In the genomic region with DNA sequence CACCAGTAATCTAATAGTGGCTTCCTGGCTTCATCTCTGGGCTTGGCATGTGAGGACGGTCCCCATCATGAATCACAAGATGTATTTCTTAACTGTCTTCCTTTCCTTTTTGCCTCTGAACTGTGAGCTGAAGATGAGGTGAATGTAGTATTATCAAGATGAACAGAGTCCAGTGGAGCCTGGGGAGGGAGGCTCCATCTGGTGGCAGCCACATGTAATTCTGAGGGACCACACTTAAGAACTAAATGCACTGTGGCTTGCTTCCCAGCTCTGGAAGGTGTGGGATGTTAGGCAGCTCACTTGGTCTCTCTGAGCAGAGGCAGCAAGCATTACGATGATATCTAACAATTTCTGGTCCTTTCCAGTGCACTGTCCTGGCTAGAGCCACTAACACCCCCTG, we compare ENCODE assay signal across 9 cellular contexts.
DNase-seq lines count a peak whose midpoint lies in the region; ATAC-seq and TF ChIP-seq lines count a peak whose summit lies in the region.
"Had no signal": no experiment of that assay in that cellular context is flagged by ENCODE, and none has a peak within 500 bp of the region (broad histone marks: within the 10 kb centered on the region; RNA-seq: fewer than 3 reads in every experiment).

No MANE protein-coding gene starts in this region.

- H3K79me2 ChIP-seq in OCI-LY7 (ENCODE audit: insufficient read depth, low read depth, low read length), result no peaks in the 10 kb centered on the region

- no peak overlapping the region for H2AFZ ChIP-seq in OCI-LY7 (ENCODE audit: low read length)

- intact Hi-C loops in OCI-LY7 (cut with micrococcal nuclease; ENCODE audit: unreplicated experiment) (no loop called here), psoas muscle (cut with DNase I) (no loop called here)
- intact Hi-C loops in CD4-positive, alpha-beta memory T cell (cut with micrococcal nuclease), result no loop called here

- H3K27me3 Mint-ChIP-seq in CD4-positive, alpha-beta memory T cell, result peaks cover 10 to 12% of the 10 kb centered on the region in 2 donors
- peaks cover 21% of the 10 kb centered on the region for H3K27me3 Mint-ChIP-seq in activated T-cell treated with anti-CD3 and anti-CD28 coated beads, Interleukin-2, amount 50 U/mL, for 72 hours (ENCODE audit: low read depth)

- peaks cover 0 to 3% (median 0%) of the 10 kb centered on the region in 8 donors for H3K9me3 Mint-ChIP-seq in CD4-positive, alpha-beta memory T cell
- H3K9me3 Mint-ChIP-seq in activated T-cell treated with anti-CD3 and anti-CD28 coated beads, Interleukin-2, amount 50 U/mL, for 72 hours, result peaks cover 1 to 2% of the 10 kb centered on the region in 2 donors

- peak; percentile 1 for DNase-seq in OCI-LY7 (ENCODE audit: low spot score)
- DNase-seq in fibroblast of mammary gland (ENCODE audit: low read depth), result peak; percentile 6
- DNase-seq in psoas muscle, result no peak
- no peak for DNase-seq in NCI-H446 (lab: John Stamatoyannopoulos, UW)
- DNase-seq in CD4-positive, alpha-beta memory T cell, result no peak
- DNase-seq in NCI-H748 treated with DMSO at 0.1 percent for 48 hours (lab: John Stamatoyannopoulos, UW), result no peak
- DNase-seq in activated T-cell treated with anti-CD3 and anti-CD28 coated beads, Interleukin-2, amount 50 U/mL, for 72 hours, result no peak

- H3K9me2 ChIP-seq in OCI-LY7 (ENCODE audit: insufficient read depth, low read length), result no peaks in the 10 kb centered on the region

- H3K27ac ChIP-seq in OCI-LY7 (ENCODE audit: low read depth, low read length, poor library complexity, severe bottlenecking) (no peak overlapping the region), psoas muscle (no peak overlapping the region)
- H3K27ac ChIP-seq in CD4-positive, alpha-beta memory T cell (ENCODE audit: low read depth, low read length), result no peak overlapping the region

- TF ChIP-seq CTCF in GM12875 (IDR thresholded peaks at IDR 0.05; ENCODE audit: borderline replicate concordance, insufficient read depth, low read depth, low read length) (peak; percentile 62; the same call in 1 of the 2 replicates), OCI-LY7 (conservative IDR thresholded peaks at IDR 0.05; ENCODE audit: low read length) (peak; percentile 66), fibroblast of mammary gland (conservative IDR thresholded peaks at IDR 0.05; ENCODE audit: control insufficient read depth, insufficient read depth, low read depth, low read length) (peak; percentile 34), psoas muscle (IDR thresholded peaks at IDR 0.05) (peak; percentile 28)

- POLR2A ChIA-PET in OCI-LY7 (lab: Charles Lee), result no interaction called here
- POLR2A ChIA-PET in CD4-positive, alpha-beta memory T cell (lab: Charles Lee; ENCODE audit: partially characterized antibody), result no interaction called here

- H3K9me3 ChIP-seq in OCI-LY7 (ENCODE audit: low read length), result no peaks in the 10 kb centered on the region
- no peaks in the 10 kb centered on the region for H3K9me3 ChIP-seq in psoas muscle
- no peaks in the 10 kb centered on the region for H3K9me3 ChIP-seq in CD4-positive, alpha-beta memory T cell (ENCODE audit: control insufficient read depth in 1 of 2, low read length in 2 of 2)

- no peaks in the 10 kb centered on the region for H3K36me3 Mint-ChIP-seq in CD4-positive, alpha-beta memory T cell
- H3K36me3 Mint-ChIP-seq in activated T-cell treated with anti-CD3 and anti-CD28 coated beads, Interleukin-2, amount 50 U/mL, for 72 hours (ENCODE audit: insufficient read depth in 2 of 2), result no peaks in the 10 kb centered on the region

- H3K36me3 ChIP-seq in OCI-LY7 (ENCODE audit: insufficient read depth, low read length) (no peaks in the 10 kb centered on the region), psoas muscle (ENCODE audit: insufficient read depth in 1 of 2, low read depth in 1 of 2) (no peaks in the 10 kb centered on the region)
- no peaks in the 10 kb centered on the region for H3K36me3 ChIP-seq in CD4-positive, alpha-beta memory T cell (ENCODE audit: insufficient read depth, low read length)

- 43 to 54% (median 46%) methylated on average over 2 of the region's 2 CpGs for WGBS in psoas muscle, 3 donors

- no peak overlapping the region for H3K27ac Mint-ChIP-seq in CD4-positive, alpha-beta memory T cell
- H3K27ac Mint-ChIP-seq in activated T-cell treated with anti-CD3 and anti-CD28 coated beads, Interleukin-2, amount 50 U/mL, for 72 hours, result no peak overlapping the region

- CTCF ChIA-PET in OCI-LY7 (lab: Charles Lee; ENCODE audit: unreplicated experiment), result no interaction called here
- CTCF ChIA-PET in CD4-positive, alpha-beta memory T cell (lab: Charles Lee; ENCODE audit: partially characterized antibody), result no interaction called here

- H3K4me3 ChIP-seq in GM12875 (ENCODE audit: low read depth, low read length) (no peak overlapping the region), OCI-LY7 (ENCODE audit: low read depth, low read length, poor library complexity, severe bottlenecking) (no peak overlapping the region), fibroblast of mammary gland (ENCODE audit: control insufficient read depth, low read depth, low read length) (no peak overlapping the region), psoas muscle (no peak overlapping the region)
- H3K4me3 ChIP-seq in CD4-positive, alpha-beta memory T cell (ENCODE audit: low read length in 2 of 2), result no peak overlapping the region

- ATAC-seq in psoas muscle, result no peak
- no peak for ATAC-seq in activated T-cell treated with anti-CD3 and anti-CD28 coated beads, Interleukin-2, amount 50 U/mL, for 72 hours (replicated peaks in 1 of 2)
- ATAC-seq: Right ventricle myocardium inferior had no signal

- H3K4me1 Mint-ChIP-seq in CD4-positive, alpha-beta memory T cell, result peaks cover 0 to 2% (median 0%) of the 10 kb centered on the region in 4 donors
- H3K4me1 Mint-ChIP-seq in activated T-cell treated with anti-CD3 and anti-CD28 coated beads, Interleukin-2, amount 50 U/mL, for 72 hours (ENCODE audit: low read depth), result no peaks in the 10 kb centered on the region

- H3K4me2 ChIP-seq in OCI-LY7 (ENCODE audit: low read length), result no peak overlapping the region

- no peak overlapping the region for H3K4me3 Mint-ChIP-seq in CD4-positive, alpha-beta memory T cell
- H3K4me3 Mint-ChIP-seq in activated T-cell treated with anti-CD3 and anti-CD28 coated beads, Interleukin-2, amount 50 U/mL, for 72 hours, result no peak overlapping the region

- H4K20me1 ChIP-seq in OCI-LY7 (ENCODE audit: insufficient read depth, low read length), result no peaks in the 10 kb centered on the region

- no peaks in the 10 kb centered on the region for H3K27me3 ChIP-seq in psoas muscle (ENCODE audit: insufficient read depth in 3 of 3, low read length in 2 of 3)
- H3K27me3 ChIP-seq in CD4-positive, alpha-beta memory T cell (ENCODE audit: insufficient read depth, low read length), result no peaks in the 10 kb centered on the region

- H3K4me1 ChIP-seq in OCI-LY7 (ENCODE audit: insufficient read depth, low read length, poor library complexity, severe bottlenecking), result no peaks in the 10 kb centered on the region
- H3K4me1 ChIP-seq in psoas muscle, result no peaks in the 10 kb centered on the region
- no peaks in the 10 kb centered on the region for H3K4me1 ChIP-seq in CD4-positive, alpha-beta memory T cell (ENCODE audit: insufficient read depth, low read length)

- no TSS peak for BruUV-seq in OCI-LY7 (replicated peaks; lab: Mats Ljungman, UMichigan)

Comparison
In these comparisons a context has a peak if more than half of its experiments do, and no peak if none do; other contexts are left out.
1. DNase-seq: peak in OCI-LY7 (single experiment) and fibroblast of mammary gland (single experiment); none in psoas muscle (0 of 2), NCI-H446 (0 of 2), CD4-positive, alpha-beta memory T cell (0 of 5), NCI-H748 treated with DMSO at 0.1 percent for 48 hours (single experiment) and activated T-cell treated with anti-CD3 and anti-CD28 coated beads, Interleukin-2, amount 50 U/mL, for 72 hours (0 of 2).
2. Peak in every context shown above with its lines, with median percentiles within 50 percentile points of each other: CTCF ChIP-seq.